29 cellular contexts compared by ENCODE assay signal in the genomic region with DNA sequence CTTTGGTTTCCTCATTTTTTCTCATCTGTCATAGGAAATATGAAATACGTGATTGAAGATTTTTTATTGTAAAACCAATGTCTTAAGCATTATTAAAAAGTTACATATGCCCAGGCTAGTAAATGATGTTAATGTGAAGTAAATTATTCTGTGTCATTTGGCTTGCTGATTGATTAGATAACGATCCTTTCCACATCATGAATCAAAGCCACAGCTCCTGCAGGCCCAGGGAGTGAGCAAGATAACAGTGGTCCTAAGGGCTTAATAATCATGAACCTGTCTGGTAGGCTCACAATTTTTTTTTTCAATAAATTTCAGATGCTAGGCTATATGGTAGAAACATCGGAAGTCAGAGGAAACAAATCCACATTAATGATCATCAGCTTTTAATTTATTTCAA.
"Had no signal": no experiment of that assay in that cellular context is flagged by ENCODE, and none has a peak within 500 bp of the region (broad histone marks: within the 10 kb centered on the region; RNA-seq: fewer than 3 reads in every experiment).

No MANE protein-coding gene starts in this region.

- H3K27me3 ChIP-seq: stomach, suprapubic skin, testis, thyroid gland, tibial artery, tibial nerve, transverse colon, upper lobe of left lung, upper lobe of right lung, uterus, vagina had no signal

- H3K9me3 Mint-ChIP-seq: stimulated activated effector memory CD8-positive, alpha-beta T cell treated with anti-CD3 and anti-CD28 coated beads, Interleukin-12 subunit alpha, Interleukin-12 subunit beta, amount 100 ng/mL, for 72 hours; type B pancreatic cell had no signal

- ATAC-seq: stimulated activated effector memory CD8-positive, alpha-beta T cell treated with anti-CD3 and anti-CD28 coated beads, Interleukin-12 subunit alpha, Interleukin-12 subunit beta, amount 100 ng/mL, for 72 hours; stimulated activated memory B cell treated with anti-CD40 and anti-IgM and Interleukin-4, amounts not matched to agents 10 μg/mL and 1 μg/mL and 100 μg/mL, for 72 hours; stimulated activated naive B cell treated with anti-CD40 and anti-IgM and Interleukin-4, amounts not matched to agents 10 μg/mL and 1 μg/mL and 100 μg/mL, for 72 hours; stimulated activated naive CD8-positive, alpha-beta T cell treated with anti-CD3 and anti-CD28 coated beads, Interleukin-15, amount 100 ng/mL, for 72 hours; stimulated activated naive CD8-positive, alpha-beta T cell treated with anti-CD3 and anti-CD28 coated beads, Interleukin-15, Interleukin-2, amounts not matched to agents 100 U/mL and 50 U/mL, for 24 hours; upper lobe of right lung had no signal

- DNase-seq: stimulated activated CD4-positive, alpha-beta T cell treated with anti-CD3 and anti-CD28 coated beads, Interleukin-2, amount 100 ng/mL, for 48 hours; stimulated activated CD4-positive, alpha-beta T cell treated with anti-CD3 and anti-CD28 coated beads, Interleukin-4, amount 100 ng/mL, for 1 hour; stimulated activated CD4-positive, alpha-beta T cell treated with anti-CD3 and anti-CD28 coated beads, Interleukin-4, amount 100 ng/mL, for 24 hours; stimulated activated CD4-positive, alpha-beta T cell treated with anti-CD3 and anti-CD28 coated beads, Interleukin-4, amount 100 ng/mL, for 4 hours; stimulated activated CD8-positive, alpha-beta memory T cell treated with anti-CD3 and anti-CD28 coated beads, Interleukin-4, amount 100 ng/mL, for 48 hours; stimulated activated naive B cell treated with anti-CD40 and anti-IgM and Interleukin-4, amounts not matched to agents 10 μg/mL and 1 μg/mL and 100 μg/mL, for 72 hours; stimulated activated naive CD4-positive, alpha-beta T cell; stimulated activated naive CD4-positive, alpha-beta T cell treated with Interleukin-2 at 50 U/mL for 16 hours; stimulated activated naive CD8-positive, alpha-beta T cell treated with anti-CD3 and anti-CD28 coated beads, Interleukin-15, amount 100 ng/mL, for 72 hours; stimulated activated naive CD8-positive, alpha-beta T cell treated with anti-CD3 and anti-CD28 coated beads, Interleukin-15, Interleukin-2, amounts not matched to agents 100 U/mL and 50 U/mL, for 24 hours; stomach; substantia nigra; testis; thyroid gland; tibial artery; transverse colon; trophoblast cell; upper lobe of left lung; upper lobe of right lung; uterus had no signal

- H3K36me3 ChIP-seq: stomach, suprapubic skin, thoracic aorta, thyroid gland, tibial artery, tibial nerve, transverse colon, upper lobe of left lung, upper lobe of right lung, uterus, vagina had no signal

- H3K4me3 ChIP-seq: stomach, suprapubic skin, testis, thoracic aorta, thyroid gland, tibial artery, tibial nerve, transverse colon, upper lobe of left lung, upper lobe of right lung, uterus, vagina had no signal

- H3K27ac ChIP-seq: stomach, suprapubic skin, testis, thoracic aorta, thyroid gland, tibial artery, tibial nerve, transverse colon, upper lobe of left lung, upper lobe of right lung, uterus, vagina had no signal

- H3K27ac Mint-ChIP-seq: stimulated activated effector memory CD8-positive, alpha-beta T cell treated with anti-CD3 and anti-CD28 coated beads, Interleukin-12 subunit alpha, Interleukin-12 subunit beta, amount 100 ng/mL, for 72 hours; stimulated activated memory B cell treated with anti-CD40 and anti-IgM and Interleukin-4, amounts not matched to agents 10 μg/mL and 1 μg/mL and 100 μg/mL, for 72 hours; stimulated activated naive B cell treated with anti-CD40 and anti-IgM and Interleukin-4, amounts not matched to agents 10 μg/mL and 1 μg/mL and 100 μg/mL, for 72 hours; stimulated activated naive CD8-positive, alpha-beta T cell treated with anti-CD3 and anti-CD28 coated beads, Interleukin-15, amount 100 ng/mL, for 72 hours; stimulated activated naive CD8-positive, alpha-beta T cell treated with anti-CD3 and anti-CD28 coated beads, Interleukin-15, Interleukin-2, amounts not matched to agents 100 ng/mL and 50 ng/mL, for 24 hours; type B pancreatic cell had no signal

- H3K27me3 Mint-ChIP-seq: stimulated activated memory B cell treated with anti-CD40 and anti-IgM and Interleukin-4, amounts not matched to agents 10 μg/mL and 1 μg/mL and 100 μg/mL, for 72 hours; stimulated activated naive B cell treated with anti-CD40 and anti-IgM and Interleukin-4, amounts not matched to agents 10 μg/mL and 1 μg/mL and 100 μg/mL, for 72 hours; stimulated activated naive CD8-positive, alpha-beta T cell treated with anti-CD3 and anti-CD28 coated beads, Interleukin-15, amount 100 ng/mL, for 72 hours; stimulated activated naive CD8-positive, alpha-beta T cell treated with anti-CD3 and anti-CD28 coated beads, Interleukin-15, Interleukin-2, amounts not matched to agents 100 ng/mL and 50 ng/mL, for 24 hours; type B pancreatic cell had no signal

- H3K36me3 Mint-ChIP-seq: stimulated activated effector memory CD8-positive, alpha-beta T cell treated with anti-CD3 and anti-CD28 coated beads, Interleukin-12 subunit alpha, Interleukin-12 subunit beta, amount 100 ng/mL, for 72 hours; stimulated activated memory B cell treated with anti-CD40 and anti-IgM and Interleukin-4, amounts not matched to agents 10 μg/mL and 1 μg/mL and 100 μg/mL, for 72 hours; stimulated activated naive B cell treated with anti-CD40 and anti-IgM and Interleukin-4, amounts not matched to agents 10 μg/mL and 1 μg/mL and 100 μg/mL, for 72 hours; type B pancreatic cell had no signal

- H3K9me3 ChIP-seq: stomach, suprapubic skin, testis, thoracic aorta, thyroid gland, tibial artery, tibial nerve, transverse colon, upper lobe of left lung, upper lobe of right lung, uterus, vagina had no signal

- H3K4me3 Mint-ChIP-seq: stimulated activated effector memory CD8-positive, alpha-beta T cell treated with anti-CD3 and anti-CD28 coated beads, Interleukin-12 subunit alpha, Interleukin-12 subunit beta, amount 100 ng/mL, for 72 hours; stimulated activated memory B cell treated with anti-CD40 and anti-IgM and Interleukin-4, amounts not matched to agents 10 μg/mL and 1 μg/mL and 100 μg/mL, for 72 hours; stimulated activated naive B cell treated with anti-CD40 and anti-IgM and Interleukin-4, amounts not matched to agents 10 μg/mL and 1 μg/mL and 100 μg/mL, for 72 hours; stimulated activated naive CD8-positive, alpha-beta T cell treated with anti-CD3 and anti-CD28 coated beads, Interleukin-15, amount 100 ng/mL, for 72 hours; stimulated activated naive CD8-positive, alpha-beta T cell treated with anti-CD3 and anti-CD28 coated beads, Interleukin-15, Interleukin-2, amounts not matched to agents 100 ng/mL and 50 ng/mL, for 24 hours; type B pancreatic cell had no signal

- H3K4me1 Mint-ChIP-seq: stimulated activated effector memory CD8-positive, alpha-beta T cell treated with anti-CD3 and anti-CD28 coated beads, Interleukin-12 subunit alpha, Interleukin-12 subunit beta, amount 100 ng/mL, for 72 hours; stimulated activated memory B cell treated with anti-CD40 and anti-IgM and Interleukin-4, amounts not matched to agents 10 μg/mL and 1 μg/mL and 100 μg/mL, for 72 hours; stimulated activated naive B cell treated with anti-CD40 and anti-IgM and Interleukin-4, amounts not matched to agents 10 μg/mL and 1 μg/mL and 100 μg/mL, for 72 hours; stimulated activated naive CD8-positive, alpha-beta T cell treated with anti-CD3 and anti-CD28 coated beads, Interleukin-15, amount 100 ng/mL, for 72 hours had no signal

- H3K4me1 ChIP-seq: stomach, suprapubic skin, testis, thyroid gland, tibial artery, tibial nerve, transverse colon, upper lobe of left lung, upper lobe of right lung, uterus, vagina had no signal

- FAIRE-seq: urothelium cell line had no signal
